In the genomic region with DNA sequence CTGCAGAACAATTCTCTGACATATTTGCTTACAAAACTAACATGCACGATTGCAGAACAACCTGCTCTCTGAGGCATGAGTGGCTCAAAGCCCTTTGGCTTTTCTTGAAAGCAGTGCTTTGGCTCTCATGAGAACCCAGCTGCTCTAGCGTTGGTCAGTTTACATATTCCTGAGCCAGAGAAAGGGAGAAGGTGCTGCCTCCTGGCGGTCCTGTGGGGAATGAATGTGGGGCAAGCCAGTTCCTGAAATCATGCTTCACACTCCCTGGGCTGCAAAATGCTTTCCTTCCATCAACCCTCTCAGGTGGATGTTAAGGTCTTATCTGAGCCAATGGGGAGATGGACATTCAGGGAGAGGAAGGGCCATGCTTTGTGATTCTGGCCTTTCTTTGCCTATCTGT, we compare ENCODE assay signal across 9 cellular contexts.
A peak's percentile ranks its signal among the peaks of the same experiment; 100 is the strongest.
DNase-seq lines count a peak whose midpoint lies in the region; ATAC-seq lines count a peak whose summit lies in the region.
"Had no signal": no experiment of that assay in that cellular context is flagged by ENCODE, and none has a peak within 500 bp of the region (broad histone marks: within the 10 kb centered on the region; RNA-seq: fewer than 3 reads in every experiment).

No MANE protein-coding gene starts in this region.

- peak; percentile 25 for DNase-seq in DMS79 treated with DMSO at 0.1 percent for 48 hours (lab: John Stamatoyannopoulos, UW)
- DNase-seq in DMS79 (lab: John Stamatoyannopoulos, UW): no peak
- DNase-seq in NCI-H2196 (lab: John Stamatoyannopoulos, UW; ENCODE audit: unreplicated experiment): peak; percentile 36
- peak; percentile 35 to 56 for DNase-seq in activated CD4-positive, alpha-beta T cell treated with anti-CD3 and anti-CD28 coated beads for 4 hours
- peak; percentile 80 for DNase-seq in dermis blood vessel endothelial cell
- DNase-seq in mesenchymal stem cell: peak; percentile 65
- DNase-seq in stimulated activated CD8-positive, alpha-beta memory T cell treated with anti-CD3 and anti-CD28 coated beads, Interleukin-15, amount 100 ng/mL, for 48 hours (ENCODE audit: low read depth in 2 of 2): peak; percentile 10 to 28

- H3K4me3 ChIP-seq in mesenchymal stem cell (ENCODE audit: insufficient read depth in 1 of 2, low read depth in 1 of 2, low read length in 2 of 2): no peak overlapping the region
- H3K4me3 ChIP-seq: BLaER1 had no signal

- no peak overlapping the region for H2BK12ac ChIP-seq in mesenchymal stem cell (ENCODE audit: low read length in 2 of 2)

- H4K91ac ChIP-seq in mesenchymal stem cell (ENCODE audit: low read length): no peak overlapping the region

- no peak overlapping the region for H3K14ac ChIP-seq in mesenchymal stem cell (ENCODE audit: low read length in 2 of 2)

- no peak overlapping the region for H3K23ac ChIP-seq in mesenchymal stem cell (ENCODE audit: low read length in 2 of 2)

- no peak overlapping the region for H2BK120ac ChIP-seq in mesenchymal stem cell (ENCODE audit: low read depth, low read length)

- no peak overlapping the region for H4K8ac ChIP-seq in mesenchymal stem cell (ENCODE audit: low read length)

- peaks cover 15% of the 10 kb centered on the region for H3K9me3 ChIP-seq in mesenchymal stem cell (ENCODE audit: control insufficient read depth, low read length)
- H3K9me3 ChIP-seq: BLaER1 had no signal

- 29% methylated on average over 2 of the region's 3 CpGs for WGBS in mesenchymal stem cell

- ATAC-seq in GM21723 (IDR thresholded peaks at IDR 0.05; ENCODE audit: unreplicated experiment): no peak

- H2AK5ac ChIP-seq in mesenchymal stem cell (ENCODE audit: low read length, severe bottlenecking): no peak overlapping the region

- H3K18ac ChIP-seq in mesenchymal stem cell (ENCODE audit: low read depth in 1 of 2, low read length in 2 of 2): no peak overlapping the region

- no peak overlapping the region for H3K9ac ChIP-seq in mesenchymal stem cell (ENCODE audit: low read length)
- H3K9ac ChIP-seq: BLaER1 had no signal

- H3K4me1 ChIP-seq in mesenchymal stem cell (ENCODE audit: control insufficient read depth, insufficient read depth, low read depth, low read length): no peaks in the 10 kb centered on the region
- H3K4me1 ChIP-seq: BLaER1 had no signal

- no peak overlapping the region for H3K4ac ChIP-seq in mesenchymal stem cell (ENCODE audit: low read depth in 1 of 2, low read length in 2 of 2)

- no peaks in the 10 kb centered on the region for H3K36me3 ChIP-seq in mesenchymal stem cell (ENCODE audit: control insufficient read depth in 1 of 2, insufficient read depth in 2 of 2, low read depth in 1 of 2, low read length in 2 of 2)
- H3K36me3 ChIP-seq: BLaER1 had no signal

- no peak overlapping the region for H2AFZ ChIP-seq in mesenchymal stem cell (ENCODE audit: low read depth, low read length)

- no peak overlapping the region for H2BK5ac ChIP-seq in mesenchymal stem cell (ENCODE audit: low read depth, low read length, poor library complexity, severe bottlenecking)

- H3K79me1 ChIP-seq in mesenchymal stem cell (replicated peaks; ENCODE audit: low read length, poor library complexity, severe bottlenecking): no peaks in the 10 kb centered on the region

- peaks cover 11 to 26% of the 10 kb centered on the region in 2 experiments for H3K27me3 ChIP-seq in mesenchymal stem cell (ENCODE audit: control insufficient read depth in 1 of 2, insufficient read depth in 1 of 2, low read length in 2 of 2)
- H3K27me3 ChIP-seq: BLaER1 had no signal

- H3K4me2 ChIP-seq in mesenchymal stem cell (ENCODE audit: low read length, poor library complexity, severe bottlenecking): no peak overlapping the region
- H3K4me2 ChIP-seq: BLaER1 had no signal

- no peak overlapping the region for H3K27ac ChIP-seq in mesenchymal stem cell (ENCODE audit: low read length, poor library complexity, severe bottlenecking)
- H3K27ac ChIP-seq: BLaER1 had no signal

- H2BK15ac ChIP-seq in mesenchymal stem cell (ENCODE audit: low read depth, poor library complexity, severe bottlenecking): no peak overlapping the region
